ENCODE assay signal across 10 cellular contexts in genomic region chr1:59355361-59355760, GRCh38. TPM values are rescaled to one million over a fixed set of nuclear protein-coding genes. Genes with fewer than 3 reads are reported as not detected.
DNase-seq lines count a peak whose midpoint lies in the region; ATAC-seq and TF ChIP-seq lines count a peak whose summit lies in the region.
"Had no signal": no experiment of that assay in that cellular context is flagged by ENCODE, and none has a peak within 500 bp of the region (broad histone marks: within the 10 kb centered on the region; RNA-seq: fewer than 3 reads in every experiment).

No MANE protein-coding gene starts in this region.

- no peaks in the 10 kb centered on the region for H3K9me3 Mint-ChIP-seq in activated CD4-positive, alpha-beta T cell treated with anti-CD3 and anti-CD28 coated beads, Interleukin-2, amount 10 ng/mL, durations not matched to agents 24 days and 14 days
- no peaks in the 10 kb centered on the region for H3K9me3 Mint-ChIP-seq in activated B cell treated with CpG ODN at 0.5 μM for 24 hours
- H3K9me3 Mint-ChIP-seq: dendritic cell treated with granulocyte-macrophage colony-stimulating factor and Interleukin-4, amounts not matched to agents 40 ng/mL and 50 ng/mL, for 4 days had no signal

- TF ChIP-seq CTCF in activated B cell treated with CpG ODN at 0.5 μM for 24 hours (IDR thresholded peaks at IDR 0.05) (no peak), foreskin fibroblast (IDR thresholded peaks at IDR 0.05; ENCODE audit: low read depth, low read length) (no peak)

- POLR2A ChIA-PET in activated B cell treated with CpG ODN at 0.5 μM for 24 hours (lab: Charles Lee) = interaction anchor here (0.6 to 1.1 kb wide), 2 partner anchors 59 to 137 kb away, joined by 3 to 5 read pairs; partner anchors contain the start of gene FGGY

- peak overlapping the region; percentile 72 for H3K27ac Mint-ChIP-seq in activated CD4-positive, alpha-beta T cell treated with anti-CD3 and anti-CD28 coated beads, Interleukin-2, amount 10 ng/mL, durations not matched to agents 24 days and 14 days
- no peak overlapping the region for H3K27ac Mint-ChIP-seq in activated B cell treated with CpG ODN at 0.5 μM for 24 hours
- H3K27ac Mint-ChIP-seq: dendritic cell treated with granulocyte-macrophage colony-stimulating factor and Interleukin-4, amounts not matched to agents 40 ng/mL and 50 ng/mL, for 4 days had no signal

- H3K27me3 Mint-ChIP-seq in activated CD4-positive, alpha-beta T cell treated with anti-CD3 and anti-CD28 coated beads, Interleukin-2, amount 10 ng/mL, durations not matched to agents 24 days and 14 days = no peaks in the 10 kb centered on the region
- no peaks in the 10 kb centered on the region for H3K27me3 Mint-ChIP-seq in activated B cell treated with CpG ODN at 0.5 μM for 24 hours
- H3K27me3 Mint-ChIP-seq: dendritic cell treated with granulocyte-macrophage colony-stimulating factor and Interleukin-4, amounts not matched to agents 40 ng/mL and 50 ng/mL, for 4 days had no signal

- H3K4me3 Mint-ChIP-seq in activated CD4-positive, alpha-beta T cell treated with anti-CD3 and anti-CD28 coated beads, Interleukin-2, amount 10 ng/mL, durations not matched to agents 24 days and 14 days = no peak overlapping the region
- H3K4me3 Mint-ChIP-seq in activated B cell treated with CpG ODN at 0.5 μM for 24 hours = no peak overlapping the region
- H3K4me3 Mint-ChIP-seq: dendritic cell treated with granulocyte-macrophage colony-stimulating factor and Interleukin-4, amounts not matched to agents 40 ng/mL and 50 ng/mL, for 4 days had no signal

- DNase-seq in activated CD4-positive, alpha-beta T cell treated with anti-CD3 and anti-CD28 coated beads, Interleukin-2, amount 10 ng/mL, durations not matched to agents 24 days and 14 days = no peak
- DNase-seq in activated CD4-positive, alpha-beta T cell treated with anti-CD3 and anti-CD28 coated beads, Interleukin-2, amount 50 U/mL, for 48 hours = no peak
- no peak for DNase-seq in activated B cell treated with CpG ODN at 0.5 μM for 24 hours
- DNase-seq in stimulated activated naive CD8-positive, alpha-beta T cell treated with anti-CD3 and anti-CD28 coated beads, Interleukin-15, Interleukin-2, amounts not matched to agents 100 U/mL and 50 U/mL, for 24 hours = no peak
- DNase-seq in NCI-H2029 treated with DMSO at 0.1 percent for 48 hours (lab: John Stamatoyannopoulos, UW) = no peak
- DNase-seq in RPMI8226 = no peak
- DNase-seq in foreskin fibroblast = no peak

- intact Hi-C loops in activated CD4-positive, alpha-beta T cell treated with anti-CD3 and anti-CD28 coated beads, Interleukin-2, amount 10 ng/mL, durations not matched to agents 24 days and 14 days (cut with micrococcal nuclease) = loop anchor here (1.0 to 10.0 kb wide), 3 partner anchors 22 to 119 kb away; no protein-coding TSS in a partner anchor
- intact Hi-C loops in activated B cell treated with CpG ODN at 0.5 μM for 24 hours (cut with micrococcal nuclease) = no loop called here

- peak; percentile 55 for ATAC-seq in HG02623 (IDR thresholded peaks at IDR 0.05; ENCODE audit: unreplicated experiment)
- ATAC-seq in activated B cell treated with CpG ODN at 0.5 μM for 24 hours (ENCODE audit: low read depth) = peak; percentile 42
- peak; percentile 80 for ATAC-seq in stimulated activated naive CD8-positive, alpha-beta T cell treated with anti-CD3 and anti-CD28 coated beads, Interleukin-15, Interleukin-2, amounts not matched to agents 100 U/mL and 50 U/mL, for 24 hours
- ATAC-seq: K562 had no signal

- H3K36me3 Mint-ChIP-seq in activated CD4-positive, alpha-beta T cell treated with anti-CD3 and anti-CD28 coated beads, Interleukin-2, amount 10 ng/mL, durations not matched to agents 24 days and 14 days (ENCODE audit: low read depth) = no peaks in the 10 kb centered on the region
- peaks cover 6% of the 10 kb centered on the region for H3K36me3 Mint-ChIP-seq in activated B cell treated with CpG ODN at 0.5 μM for 24 hours (ENCODE audit: low read depth)

- peaks cover 12% of the 10 kb centered on the region for H3K4me1 Mint-ChIP-seq in activated CD4-positive, alpha-beta T cell treated with anti-CD3 and anti-CD28 coated beads, Interleukin-2, amount 10 ng/mL, durations not matched to agents 24 days and 14 days
- peaks cover 16% of the 10 kb centered on the region for H3K4me1 Mint-ChIP-seq in activated B cell treated with CpG ODN at 0.5 μM for 24 hours

- CTCF ChIA-PET in activated B cell treated with CpG ODN at 0.5 μM for 24 hours (lab: Charles Lee) = no interaction called here

- H3K4me3 ChIP-seq in foreskin fibroblast (ENCODE audit: low read depth in 1 of 2, low read length in 2 of 2) = no peak overlapping the region
- H3K4me3 ChIP-seq: K562 had no signal

RNA-seq across cellular contexts. Expression of gene FGGY, which starts 58.5 kb away (rescaled TPM):
- total RNA-seq in activated CD4-positive, alpha-beta T cell treated with anti-CD3 and anti-CD28 coated beads, Interleukin-2, amount 10 ng/mL, durations not matched to agents 24 days and 14 days = 6.2 and 8.1 TPM in 2 replicates
- total RNA-seq in activated B cell treated with CpG ODN at 0.5 μM for 24 hours = 22.1 and 24.0 TPM in 2 replicates
